Comparison of ENCODE assay signal across 8 cellular contexts in genomic region chr6:53651764-53652401, GRCh38. TPM values are rescaled to one million over a fixed set of nuclear protein-coding genes. Genes with fewer than 3 reads are reported as not detected.
DNase-seq lines count a peak whose midpoint lies in the region; ATAC-seq, FAIRE-seq and TF ChIP-seq lines count a peak whose summit lies in the region.

No MANE protein-coding gene starts in this region.

- H3K4me3 ChIP-seq in ACC112 (ENCODE audit: low read depth, low read length) (peak overlapping the region; percentile 90), HepG2 (replicated peaks in 1 of 3; ENCODE audit: insufficient read depth in 1 of 3, low read depth in 2 of 3, low read length in 3 of 3) (peak overlapping the region; percentile 65 to 84 (median 73))

- TF ChIP-seq POLR2A in HepG2 (IDR thresholded peaks at IDR 0.05; ENCODE audit: insufficient read depth in 1 of 2, low read depth in 2 of 2, low read length in 2 of 2), result peak; percentile 88

- TF ChIP-seq CTCF in HepG2 (CRISPR knock-in tag; IDR thresholded peaks at IDR 0.05), result peak; percentile 93

- DNase-seq in NCI-H2227 treated with DMSO at 0.1 percent for 48 hours (lab: John Stamatoyannopoulos, UW), result peak; percentile 13
- peak; percentile 74 to 79 for DNase-seq in activated CD4-positive, alpha-beta T cell treated with anti-CD3 and anti-CD28 coated beads for 4 hours
- peak; percentile 17 for DNase-seq in cortex of kidney (lab: John Stamatoyannopoulos, UW)
- DNase-seq in HepG2 (ENCODE audit: low spot score), result peak; percentile 86
- peak; percentile 72 for DNase-seq in stimulated activated CD4-positive, alpha-beta T cell treated with anti-CD3 and anti-CD28 coated beads, Interleukin-2, amount 100 ng/mL, for 4 hours (ENCODE audit: low read depth)

- H2AFZ ChIP-seq in ACC112 (ENCODE audit: low read length, unreplicated experiment), result peak overlapping the region; percentile 83
- H2AFZ ChIP-seq in HepG2 (ENCODE audit: low read length), result peak overlapping the region; percentile 79

- ATAC-seq in GM18520 (IDR thresholded peaks at IDR 0.05; ENCODE audit: unreplicated experiment) (peak; percentile 69), HG03095 (IDR thresholded peaks at IDR 0.05; ENCODE audit: unreplicated experiment) (peak; percentile 54), HepG2 (peak; percentile 98)

- no peaks in the 10 kb centered on the region for H3K79me2 ChIP-seq in ACC112 (ENCODE audit: control insufficient read depth, insufficient read depth, low read length, unreplicated experiment)
- H3K79me2 ChIP-seq in HepG2 (ENCODE audit: insufficient read depth, low read length), result no peaks in the 10 kb centered on the region

- peak in 1 of 2 experiments; percentile 40; a peak in 2 of 4 replicates for TF ChIP-seq EP300 in HepG2 (IDR thresholded peaks at IDR 0.05; ENCODE audit: low read depth in 2 of 2, low read length in 2 of 2)
- peak; percentile 78 for TF ChIP-seq EP300 in HepG2 (CRISPR knock-in tag; IDR thresholded peaks at IDR 0.05; ENCODE audit: borderline replicate concordance)

- TF ChIP-seq RAD21 in HepG2 (CRISPR knock-in tag; IDR thresholded peaks at IDR 0.05), result peak; percentile 79

- in situ Hi-C loops in HepG2 (cut with HindIII; ENCODE audit: extremely low pct_ligation_motif_present, low pct_unique_long_range_greater_than_20kb), result loop anchor here (5.0 kb wide), 1 partner anchor 105 kb away; the partner anchor contains the start of gene GCLC

- CTCF ChIA-PET in HepG2 (lab: Yijun Ruan, JAX; ENCODE audit: low intra/inter-chr PET ratio, low total read pairs), result interaction anchor here (1.5 to 4.2 kb wide), 4 partner anchors 67 to 159 kb away, joined by 4 to 39 read pairs (median 16); partner anchors contain the start of gene GCLC

- H3K9me3 ChIP-seq in HepG2 (ENCODE audit: low read length), result no peaks in the 10 kb centered on the region

- 0% methylated on average over 35 of the region's 68 CpGs for WGBS in HepG2 (ENCODE audit: low lambda C conversion rate)

- no peaks in the 10 kb centered on the region for H3K36me3 ChIP-seq in ACC112 (ENCODE audit: insufficient read depth, low read length)
- H3K36me3 ChIP-seq in HepG2 (replicated peaks in 1 of 2; ENCODE audit: control insufficient read depth in 1 of 2, insufficient read depth in 2 of 2, low read length in 2 of 2), result no peaks in the 10 kb centered on the region

- no peak overlapping the region for H3K27ac ChIP-seq in ACC112 (ENCODE audit: low read depth, low read length)
- peak overlapping the region; percentile 85 for H3K27ac ChIP-seq in HepG2 (ENCODE audit: extremely low read length, insufficient read depth, low read length)

- intact Hi-C loops in HepG2 (cut with micrococcal nuclease; ENCODE audit: unreplicated experiment), result loop anchor here (1.0 to 2.0 kb wide), 6 partner anchors 37 to 159 kb away; no protein-coding TSS in a partner anchor

- H3K27me3 ChIP-seq in ACC112 (ENCODE audit: insufficient read depth, low read length) (no peaks in the 10 kb centered on the region), HepG2 (ENCODE audit: control insufficient read depth in 1 of 2, insufficient read depth in 2 of 2, low read length in 2 of 2) (no peaks in the 10 kb centered on the region; a peak in 1 of 5 replicates)

- peak overlapping the region; percentile 79 for H3K9ac ChIP-seq in HepG2 (ENCODE audit: insufficient read depth, low read depth, low read length)

- no peaks in the 10 kb centered on the region for H4K20me1 ChIP-seq in HepG2 (ENCODE audit: insufficient read depth, low read length)

- no TSS peak for BruUV-seq in HepG2 (replicated peaks; lab: Mats Ljungman, UMichigan)

- peaks cover 24% of the 10 kb centered on the region for H3K4me1 ChIP-seq in ACC112 (ENCODE audit: control insufficient read depth, insufficient read depth, low read length, unreplicated experiment)
- H3K4me1 ChIP-seq in HepG2 (ENCODE audit: insufficient read depth, low read length), result peaks cover 27% of the 10 kb centered on the region

- POLR2A ChIA-PET in HepG2 (lab: Yijun Ruan, JAX), result interaction anchor here (0.6 to 2.9 kb wide), 18 partner anchors 13 to 159 kb away, joined by 3 to 52 read pairs (median 4); partner anchors contain the start of genes GCLC and LRRC1

- no peak for FAIRE-seq in HepG2 (lab: Jason Lieb, UNC)

- peak overlapping the region; percentile 100 for H3K4me2 ChIP-seq in HepG2 (ENCODE audit: low read depth, low read length)

TF ChIP-seq in HepG2, 621 proteins besides CTCF, POLR2A, EP300 and RAD21 (continues in another document):
- TF ChIP-seq ZSCAN29 (CRISPR knock-in tag; conservative IDR thresholded peaks at IDR 0.05) (peak; percentile 97), WIZ (CRISPR knock-in tag; IDR thresholded peaks at IDR 0.05) (peak; percentile 99), ZNF749 (CRISPR knock-in tag; IDR thresholded peaks at IDR 0.05; ENCODE audit: borderline replicate concordance) (peak; percentile 99), ATF7 (IDR thresholded peaks at IDR 0.05) (no peak), ATF7 (CRISPR knock-in tag; IDR thresholded peaks at IDR 0.05) (peak; percentile 95), BRF2 (CRISPR knock-in tag; IDR thresholded peaks at IDR 0.05) (peak; percentile 94; the same call in 1 of the 2 replicates), RFX3 (CRISPR knock-in tag; IDR thresholded peaks at IDR 0.05) (no peak), ZNF354B (CRISPR knock-in tag; IDR thresholded peaks at IDR 0.05) (peak; percentile 96; the same call in 1 of the 2 replicates), GPBP1L1 (CRISPR knock-in tag; IDR thresholded peaks at IDR 0.05) (no peak), ZIK1 (CRISPR knock-in tag; IDR thresholded peaks at IDR 0.05; ENCODE audit: borderline replicate concordance, low read depth) (peak; percentile 98; the same call in 1 of the 2 replicates), RXRA (CRISPR knock-in tag; IDR thresholded peaks at IDR 0.05) (peak; percentile 95), LCORL (IDR thresholded peaks at IDR 0.05) (no peak), LCORL (CRISPR knock-in tag; IDR thresholded peaks at IDR 0.05) (peak; percentile 93; the same call in 1 of the 2 replicates)

RNA-seq across cellular contexts. Expression of gene KLHL31, which starts 13.7 kb away (rescaled TPM):
- total RNA-seq in HepG2 (2016; rRNA removed; fragmentation: Illumina TruSeq; extraction: Trizol), result 0.14 and 0.31 TPM in 2 replicates
- total RNA-seq in HepG2 (2016; cell fraction: cytosol; rRNA removed; fragmentation: Illumina TruSeq; extraction: Trizol; ENCODE audit: low read depth), result 0.09 and 0.10 TPM in 2 replicates
- 0.16 and 0.39 TPM in 2 replicates for total RNA-seq in HepG2 (2016; cell fraction: insoluble cytoplasmic fraction; rRNA removed; fragmentation: Illumina TruSeq; extraction: Trizol)
- 0.12 and 0.21 TPM in 2 replicates for total RNA-seq in HepG2 (2016; cell fraction: membrane; rRNA removed; fragmentation: Illumina TruSeq; extraction: Trizol)
- total RNA-seq in HepG2 (2016; cell fraction: nucleus; rRNA removed; fragmentation: Illumina TruSeq; extraction: Trizol), result 1.1 and 1.2 TPM in 2 replicates
- polyA plus RNA-seq in HepG2 (2011; rRNA removed), result 0.13 and 0.22 TPM in 2 replicates
- 0.05 and 0.10 TPM in 2 replicates for polyA plus RNA-seq in HepG2 (2011; cell fraction: cytosol; rRNA removed)
- 1.2 and 1.5 TPM in 2 replicates for polyA plus RNA-seq in HepG2 (2011; cell fraction: nucleus; rRNA removed)
- polyA plus RNA-seq in HepG2 (2012), result 0.63 and 1.1 TPM in 2 replicates
- 0.03 TPM in 2 replicates for polyA plus RNA-seq in HepG2 (2016; cell fraction: cytosol; fragmentation: Illumina TruSeq; extraction: Trizol; ENCODE audit: low read depth)
- polyA plus RNA-seq in HepG2 (2016; cell fraction: insoluble cytoplasmic fraction; fragmentation: Illumina TruSeq; extraction: Trizol; ENCODE audit: low read depth), result 0.10 and 0.11 TPM in 2 replicates
- polyA plus RNA-seq in HepG2 (2016; cell fraction: membrane; fragmentation: Illumina TruSeq; extraction: Trizol; ENCODE audit: low read depth), result 0.09 and 0.15 TPM in 2 replicates
- polyA plus RNA-seq in HepG2 (2016; cell fraction: nucleus; fragmentation: Illumina TruSeq; extraction: Trizol; ENCODE audit: insufficient read depth, low read depth), result 0.93 and 0.99 TPM in 2 replicates
- 0.07 and 0.28 TPM in 2 replicates for polyA minus RNA-seq in HepG2 (2011; rRNA and poly(A)+ RNA removed; ENCODE audit: low replicate concordance)
- polyA minus RNA-seq in HepG2 (2011; cell fraction: cytosol; rRNA and poly(A)+ RNA removed), result 0.35 TPM in 1 of 2 replicates, not detected in the other
- polyA minus RNA-seq in HepG2 (2011; cell fraction: nucleus; rRNA and poly(A)+ RNA removed), result 0.99 and 1.5 TPM in 2 replicates

Comparison
In these comparisons a context has a peak if more than half of its experiments do, and no peak if none do; other contexts are left out.
1. DNase-seq: peak in every context shown above with its lines; median percentile 86 in HepG2; 76 in activated CD4-positive, alpha-beta T cell treated with anti-CD3 and anti-CD28 coated beads for 4 hours; 72 in stimulated activated CD4-positive, alpha-beta T cell treated with anti-CD3 and anti-CD28 coated beads, Interleukin-2, amount 100 ng/mL, for 4 hours; 17 in cortex of kidney; 13 in NCI-H2227 treated with DMSO at 0.1 percent for 48 hours.